8 cellular contexts compared by ENCODE assay signal in genomic region chr2:86038291-86039081, GRCh38.
DNase-seq lines count a peak whose midpoint lies in the region; ATAC-seq and TF ChIP-seq lines count a peak whose summit lies in the region.

No MANE protein-coding gene starts in this region.

- H3K4me1 ChIP-seq in Loucy (ENCODE audit: insufficient read depth, low read length, poor library complexity, severe bottlenecking) = peaks cover 58% of the 10 kb centered on the region

- H3K9me3 ChIP-seq in Loucy (ENCODE audit: insufficient read depth, low read depth, low read length) = no peaks in the 10 kb centered on the region

- peak overlapping the region; percentile 75 for H3K4me2 ChIP-seq in Loucy (ENCODE audit: low read depth, low read length, poor library complexity, severe bottlenecking)

- H3K79me2 ChIP-seq in Loucy (ENCODE audit: insufficient read depth, low read length) = no peaks in the 10 kb centered on the region

- H3K4me1 Mint-ChIP-seq in activated T-cell treated with anti-CD3 and anti-CD28 coated beads, Interleukin-2, amount 50 U/mL, for 4 hours (ENCODE audit: low read depth) = peaks cover 90% of the 10 kb centered on the region

- TF ChIP-seq CTCF in Loucy (conservative IDR thresholded peaks at IDR 0.05; ENCODE audit: low read length) = no peak

- no peaks in the 10 kb centered on the region for H3K27me3 ChIP-seq in Loucy (ENCODE audit: insufficient read depth, low read length, poor library complexity, severe bottlenecking)

- intact Hi-C loops in cardiac septum (cut with DNase I) = loop anchor here (5.0 kb wide), 1 partner anchor 126 kb away; no protein-coding TSS in a partner anchor

- H2AFZ ChIP-seq in Loucy (ENCODE audit: low read length) = no peak overlapping the region

- peak overlapping the region; percentile 57 for H3K4me3 Mint-ChIP-seq in activated T-cell treated with anti-CD3 and anti-CD28 coated beads, Interleukin-2, amount 50 U/mL, for 4 hours

- no peaks in the 10 kb centered on the region for H3K9me2 ChIP-seq in Loucy (replicated peaks; ENCODE audit: low read depth, low read length)

- H3K27me3 Mint-ChIP-seq in activated T-cell treated with anti-CD3 and anti-CD28 coated beads, Interleukin-2, amount 50 U/mL, for 4 hours (ENCODE audit: low read depth) = no peaks in the 10 kb centered on the region

- H4K20me1 ChIP-seq in Loucy (ENCODE audit: insufficient read depth, low read length, poor library complexity, severe bottlenecking) = no peaks in the 10 kb centered on the region

- DNase-seq in CMK (ENCODE audit: low read depth) (peak; percentile 98), cardiac septum (ENCODE audit: low spot score) (peak; percentile 68), NCI-H1436 (lab: John Stamatoyannopoulos, UW) (no peak)
- DNase-seq in activated T-cell treated with anti-CD3 and anti-CD28 coated beads, Interleukin-2, amount 50 U/mL, for 4 hours = peak; percentile 53
- peak; percentile 37 to 60 (median 38) for DNase-seq in stimulated activated CD4-positive, alpha-beta T cell treated with anti-CD3 and anti-CD28 coated beads, TNF-alpha, amount 100 ng/mL, for 48 hours (ENCODE audit: low read depth in 3 of 3)

- H3F3A ChIP-seq in Loucy (ENCODE audit: low read depth) = peaks cover 11% of the 10 kb centered on the region

- peak; percentile 53 to 61 for ATAC-seq in activated T-cell treated with anti-CD3 and anti-CD28 coated beads, Interleukin-2, amount 50 U/mL, for 4 hours
- ATAC-seq in GM21619 (IDR thresholded peaks at IDR 0.05; ENCODE audit: unreplicated experiment) = no peak
- ATAC-seq in HG03108 (IDR thresholded peaks at IDR 0.05; ENCODE audit: unreplicated experiment) = no peak

- peak overlapping the region; percentile 75 for H3K9ac ChIP-seq in Loucy (ENCODE audit: low read depth, low read length, poor library complexity, severe bottlenecking)

- peak overlapping the region; percentile 60 for H3K4me3 ChIP-seq in Loucy (ENCODE audit: low read length, poor library complexity, severe bottlenecking)

- peaks cover 39% of the 10 kb centered on the region; the same call in 1 of the 2 replicates for H3K36me3 ChIP-seq in Loucy (ENCODE audit: insufficient read depth, low read length)

- H3K36me3 Mint-ChIP-seq in activated T-cell treated with anti-CD3 and anti-CD28 coated beads, Interleukin-2, amount 50 U/mL, for 4 hours (ENCODE audit: insufficient read depth) = peaks cover 52% of the 10 kb centered on the region

- no peaks in the 10 kb centered on the region for H3K9me3 Mint-ChIP-seq in activated T-cell treated with anti-CD3 and anti-CD28 coated beads, Interleukin-2, amount 50 U/mL, for 4 hours

Comparison
In these comparisons a context has a peak if more than half of its experiments do, and no peak if none do; other contexts are left out.
1. ATAC-seq: peak in activated T-cell treated with anti-CD3 and anti-CD28 coated beads, Interleukin-2, amount 50 U/mL, for 4 hours (2 of 2); none in GM21619 (single experiment) and HG03108 (single experiment).